1 cellular context compared by ENCODE assay signal in the genomic region with DNA sequence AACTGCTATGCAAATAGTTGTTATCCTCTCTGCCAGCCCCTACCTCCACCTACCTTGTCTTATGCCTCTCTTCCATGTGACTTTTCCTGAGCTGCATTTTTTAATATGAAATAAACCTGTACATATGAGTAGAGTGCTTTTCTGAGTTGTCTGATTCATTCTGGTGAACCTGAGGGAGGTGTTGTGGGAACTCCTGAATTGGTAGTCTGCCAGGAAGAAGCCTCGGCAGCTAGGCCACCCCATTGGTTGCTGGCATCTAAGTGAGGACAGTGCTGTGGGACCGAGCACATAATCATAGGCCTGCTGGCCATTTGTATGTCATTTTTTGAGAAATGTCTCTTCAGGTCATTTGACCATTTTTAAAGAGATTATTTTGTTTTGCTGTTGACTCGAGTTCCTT.
TF ChIP-seq lines count a peak whose summit lies in the region.

No MANE protein-coding gene starts in this region.

TF ChIP-seq in HepG2, 621 proteins besides CTCF, POLR2A, EP300 and RAD21 (continued from another document):
- TF ChIP-seq, protein P1, sequence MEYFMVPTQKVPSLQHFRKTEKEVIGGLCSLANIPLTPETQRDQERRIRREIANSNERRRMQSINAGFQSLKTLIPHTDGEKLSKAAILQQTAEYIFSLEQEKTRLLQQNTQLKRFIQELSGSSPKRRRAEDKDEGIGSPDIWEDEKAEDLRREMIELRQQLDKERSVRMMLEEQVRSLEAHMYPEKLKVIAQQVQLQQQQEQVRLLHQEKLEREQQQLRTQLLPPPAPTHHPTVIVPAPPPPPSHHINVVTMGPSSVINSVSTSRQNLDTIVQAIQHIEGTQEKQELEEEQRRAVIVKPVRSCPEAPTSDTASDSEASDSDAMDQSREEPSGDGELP (IDR thresholded peaks at IDR 0.05; ENCODE audit: borderline replicate concordance, low read depth) = no peak
- no peak for TF ChIP-seq YY1 (IDR thresholded peaks at IDR 0.05; ENCODE audit: insufficient read depth, insufficient replicate concordance, low read depth, low read length)
- no peak for TF ChIP-seq CEBPG (CRISPR knock-in tag; IDR thresholded peaks at IDR 0.05)
- no peak for TF ChIP-seq ZNF761 (CRISPR knock-in tag; conservative IDR thresholded peaks at IDR 0.05)
- TF ChIP-seq EEA1 (CRISPR knock-in tag; IDR thresholded peaks at IDR 0.05; ENCODE audit: borderline replicate concordance) = no peak
- TF ChIP-seq, protein P2, sequence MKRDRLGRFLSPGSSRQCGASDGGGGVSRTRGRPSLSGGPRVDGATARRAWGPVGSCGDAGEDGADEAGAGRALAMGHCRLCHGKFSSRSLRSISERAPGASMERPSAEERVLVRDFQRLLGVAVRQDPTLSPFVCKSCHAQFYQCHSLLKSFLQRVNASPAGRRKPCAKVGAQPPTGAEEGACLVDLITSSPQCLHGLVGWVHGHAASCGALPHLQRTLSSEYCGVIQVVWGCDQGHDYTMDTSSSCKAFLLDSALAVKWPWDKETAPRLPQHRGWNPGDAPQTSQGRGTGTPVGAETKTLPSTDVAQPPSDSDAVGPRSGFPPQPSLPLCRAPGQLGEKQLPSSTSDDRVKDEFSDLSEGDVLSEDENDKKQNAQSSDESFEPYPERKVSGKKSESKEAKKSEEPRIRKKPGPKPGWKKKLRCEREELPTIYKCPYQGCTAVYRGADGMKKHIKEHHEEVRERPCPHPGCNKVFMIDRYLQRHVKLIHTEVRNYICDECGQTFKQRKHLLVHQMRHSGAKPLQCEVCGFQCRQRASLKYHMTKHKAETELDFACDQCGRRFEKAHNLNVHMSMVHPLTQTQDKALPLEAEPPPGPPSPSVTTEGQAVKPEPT (CRISPR knock-in tag; IDR thresholded peaks at IDR 0.05; ENCODE audit: low read depth) = no peak
- no peak for TF ChIP-seq ZNF329 (CRISPR knock-in tag; IDR thresholded peaks at IDR 0.05; ENCODE audit: low read depth)
- no peak for TF ChIP-seq ZUFSP (CRISPR knock-in tag; IDR thresholded peaks at IDR 0.05; ENCODE audit: borderline replicate concordance)
- no peak for TF ChIP-seq HHEX (CRISPR knock-in tag; IDR thresholded peaks at IDR 0.05)
- no peak for TF ChIP-seq CREM (IDR thresholded peaks at IDR 0.05)
- TF ChIP-seq CREM (CRISPR knock-in tag; IDR thresholded peaks at IDR 0.05) = no peak
- no peak for TF ChIP-seq ZFP62 (CRISPR knock-in tag; IDR thresholded peaks at IDR 0.05)
- no peak for TF ChIP-seq SETDB1 (CRISPR knock-in tag; IDR thresholded peaks at IDR 0.05; ENCODE audit: borderline replicate concordance)
